In the genomic region with DNA sequence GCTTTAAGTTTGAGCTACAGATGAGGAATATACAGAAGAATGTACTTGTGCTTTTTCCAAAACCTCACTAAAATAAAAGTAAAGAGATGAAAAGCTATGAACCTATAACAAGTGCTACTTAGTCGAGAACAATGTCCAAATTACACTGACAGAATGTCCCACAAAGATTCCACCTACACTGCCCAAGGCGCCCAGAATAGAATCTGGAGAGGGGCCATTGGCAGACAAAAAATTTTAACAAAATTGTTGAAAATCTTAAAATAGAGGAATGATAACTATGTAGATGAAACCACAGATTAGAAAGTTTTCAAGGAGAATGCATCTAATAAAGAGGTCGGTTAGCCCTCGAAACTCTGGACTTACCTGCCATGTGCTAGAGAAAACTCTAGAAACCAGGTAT, we compare ENCODE assay signal across 28 cellular contexts.
DNase-seq lines count a peak whose midpoint lies in the region; ATAC-seq, FAIRE-seq and TF ChIP-seq lines count a peak whose summit lies in the region.
"Had no signal": no experiment of that assay in that cellular context is flagged by ENCODE, and none has a peak within 500 bp of the region (broad histone marks: within the 10 kb centered on the region; RNA-seq: fewer than 3 reads in every experiment).

No MANE protein-coding gene starts in this region.

- peak; percentile 13 for FAIRE-seq in astrocyte (lab: Jason Lieb, UNC)
- FAIRE-seq: GM12878, GM12892, GM18507 had no signal

- POLR2A ChIA-PET in PC-3 (lab: Charles Lee; ENCODE audit: unreplicated experiment), result no interaction called here

- in situ Hi-C loops in astrocyte of the spinal cord (cut with HindIII; ENCODE audit: low sequenced_read_pairs), result no loop called here

- H3K79me2 ChIP-seq in PC-3 (ENCODE audit: low read length) (no peaks in the 10 kb centered on the region), astrocyte (ENCODE audit: insufficient read depth, low read length) (no peaks in the 10 kb centered on the region)

- no peak for DNase-seq in PC-3
- peak; percentile 60 for DNase-seq in astrocyte (ENCODE audit: low read depth)
- DNase-seq in astrocyte of the spinal cord (ENCODE audit: low read depth, low spot score), result peak; percentile 12
- peak; percentile 9 for DNase-seq in fibroblast of the aortic adventitia (ENCODE audit: low read depth)
- DNase-seq in NCI-H2227 treated with DMSO at 0.1 percent for 48 hours (lab: John Stamatoyannopoulos, UW), result no peak
- DNase-seq in stimulated activated CD4-positive, alpha-beta T cell treated with anti-CD3 and anti-CD28 coated beads, Interleukin-2, amount 100 ng/mL, for 48 hours, result no peak
- no peak for DNase-seq in T-helper 1 cell
- DNase-seq: 8988T; ACHN; BE2C; C1 segment of cervical spinal cord; CD4-positive, alpha-beta memory T cell; CD4-positive, CD25-positive, alpha-beta regulatory T cell; CD8-positive, alpha-beta memory T cell; COR-L47; DMS 273 treated with DMSO at 0.1 percent for 48 hours; DMS153; DMS53; DMS79; DND-41; EL; GDM1 had no signal

- no peaks in the 10 kb centered on the region for H4K20me1 ChIP-seq in PC-3 (ENCODE audit: low read length)
- H4K20me1 ChIP-seq in astrocyte (ENCODE audit: insufficient read depth, low read length), result no peaks in the 10 kb centered on the region
- H4K20me1 ChIP-seq: BLaER1 had no signal

- H3K4me2 ChIP-seq in PC-3 (ENCODE audit: low read length) (peak overlapping the region; percentile 47; the same call in 1 of the 2 replicates), astrocyte (ENCODE audit: low read length) (no peak overlapping the region)
- H3K4me2 ChIP-seq: BLaER1 had no signal

- ATAC-seq in PC-3 (no peak), HG02852 (IDR thresholded peaks at IDR 0.05; ENCODE audit: unreplicated experiment) (no peak)
- ATAC-seq: GM12878 had no signal

- CTCF ChIA-PET in PC-3 (lab: Charles Lee), result no interaction called here

- intact Hi-C loops in PC-3 (cut with micrococcal nuclease), result no loop called here

- peak overlapping the region; percentile 72 for H3K27ac ChIP-seq in PC-3 (ENCODE audit: low read length)
- no peak overlapping the region for H3K27ac ChIP-seq in astrocyte (ENCODE audit: low read depth, low read length)
- H3K27ac ChIP-seq: BLaER1 had no signal

- no peaks in the 10 kb centered on the region for H3K27me3 ChIP-seq in PC-3 (ENCODE audit: low read length)
- H3K27me3 ChIP-seq in astrocyte (ENCODE audit: insufficient read depth, low read length), result no peaks in the 10 kb centered on the region
- H3K27me3 ChIP-seq: BE2C, BLaER1 had no signal

- no peak overlapping the region for H3K4me3 Mint-ChIP-seq in astrocyte (ENCODE audit: unreplicated experiment)
- H3K4me3 Mint-ChIP-seq: CD14-positive monocyte; CD4-positive, alpha-beta memory T cell; CD4-positive, CD25-positive, alpha-beta regulatory T cell; CD8-positive, alpha-beta memory T cell had no signal

- H3K4me3 ChIP-seq in PC-3 (ENCODE audit: low read length) (no peak overlapping the region), astrocyte (ENCODE audit: insufficient read depth, low read depth, low read length) (no peak overlapping the region), astrocyte of the spinal cord (ENCODE audit: low read depth, low read length) (no peak overlapping the region), fibroblast of the aortic adventitia (ENCODE audit: low read depth, low read length) (no peak overlapping the region)
- H3K4me3 ChIP-seq: BLaER1, GM12878 had no signal

- peaks cover 23% of the 10 kb centered on the region for H3K4me1 ChIP-seq in PC-3 (ENCODE audit: insufficient read depth, low read length)
- no peaks in the 10 kb centered on the region for H3K4me1 ChIP-seq in astrocyte (ENCODE audit: insufficient read depth, low read length)
- H3K4me1 ChIP-seq: BLaER1 had no signal

- no peaks in the 10 kb centered on the region for H3K9me2 ChIP-seq in PC-3 (replicated peaks; ENCODE audit: low read length)

- no peak overlapping the region for H3K27ac Mint-ChIP-seq in astrocyte (ENCODE audit: unreplicated experiment)
- H3K27ac Mint-ChIP-seq: CD14-positive monocyte; CD4-positive, alpha-beta memory T cell; CD4-positive, CD25-positive, alpha-beta regulatory T cell; CD8-positive, alpha-beta memory T cell had no signal

- H3K9ac ChIP-seq in PC-3 (ENCODE audit: low read length) (no peak overlapping the region), astrocyte (ENCODE audit: low read length) (no peak overlapping the region)
- H3K9ac ChIP-seq: BLaER1 had no signal

- H3K27me3 Mint-ChIP-seq in astrocyte (ENCODE audit: low read depth, unreplicated experiment), result peaks cover 4% of the 10 kb centered on the region
- H3K27me3 Mint-ChIP-seq: CD4-positive, alpha-beta memory T cell; CD4-positive, CD25-positive, alpha-beta regulatory T cell; CD8-positive, alpha-beta memory T cell had no signal

- TF ChIP-seq CTCF in PC-3 (conservative IDR thresholded peaks at IDR 0.05; ENCODE audit: low read depth, low read length) (no peak), astrocyte (IDR thresholded peaks at IDR 0.05; ENCODE audit: insufficient read depth, low read depth, low read length) (no peak), astrocyte of the spinal cord (IDR thresholded peaks at IDR 0.05; ENCODE audit: low read depth, low read length) (no peak), fibroblast of the aortic adventitia (IDR thresholded peaks at IDR 0.05; ENCODE audit: insufficient read depth, low read length) (no peak)

- no TSS peak for BruUV-seq in PC-3 (replicated peaks; lab: Mats Ljungman, UMichigan)

- no peaks in the 10 kb centered on the region for H3F3A ChIP-seq in PC-3 (ENCODE audit: low read length, unreplicated experiment)

- H3K4me1 Mint-ChIP-seq in astrocyte (ENCODE audit: low read depth, unreplicated experiment), result no peaks in the 10 kb centered on the region
- H3K4me1 Mint-ChIP-seq: CD4-positive, alpha-beta memory T cell; CD4-positive, CD25-positive, alpha-beta regulatory T cell; CD8-positive, alpha-beta memory T cell had no signal

- H3K36me3 ChIP-seq in PC-3 (ENCODE audit: low read depth, low read length) (no peaks in the 10 kb centered on the region), astrocyte (ENCODE audit: insufficient read depth, low read length) (no peaks in the 10 kb centered on the region)
- H3K36me3 ChIP-seq: BE2C, BLaER1 had no signal

- H3K9me3 Mint-ChIP-seq in astrocyte (ENCODE audit: unreplicated experiment), result peaks cover 6% of the 10 kb centered on the region

- no peaks in the 10 kb centered on the region for H3K36me3 Mint-ChIP-seq in astrocyte (ENCODE audit: low read depth, unreplicated experiment)
- H3K36me3 Mint-ChIP-seq: CD14-positive monocyte; CD4-positive, alpha-beta memory T cell; CD4-positive, CD25-positive, alpha-beta regulatory T cell; CD8-positive, alpha-beta memory T cell had no signal

- H2AFZ ChIP-seq in PC-3 (ENCODE audit: low read length) (no peak overlapping the region), astrocyte (ENCODE audit: low read depth, low read length) (no peak overlapping the region)

- H3K9me3 ChIP-seq in PC-3 (ENCODE audit: low read length) (no peaks in the 10 kb centered on the region), astrocyte (ENCODE audit: insufficient read depth, low read depth, low read length) (no peaks in the 10 kb centered on the region)
- H3K9me3 ChIP-seq: BE2C had no signal

Comparison
In these comparisons a context has a peak if more than half of its experiments do, and no peak if none do; other contexts are left out.
1. DNase-seq: peak in astrocyte (single experiment), astrocyte of the spinal cord (single experiment) and fibroblast of the aortic adventitia (single experiment); none in PC-3 (single experiment), NCI-H2227 treated with DMSO at 0.1 percent for 48 hours (single experiment), stimulated activated CD4-positive, alpha-beta T cell treated with anti-CD3 and anti-CD28 coated beads, Interleukin-2, amount 100 ng/mL, for 48 hours (0 of 2) and T-helper 1 cell (0 of 5).